Comparison of ENCODE assay signal across 30 cellular contexts in the genomic region with DNA sequence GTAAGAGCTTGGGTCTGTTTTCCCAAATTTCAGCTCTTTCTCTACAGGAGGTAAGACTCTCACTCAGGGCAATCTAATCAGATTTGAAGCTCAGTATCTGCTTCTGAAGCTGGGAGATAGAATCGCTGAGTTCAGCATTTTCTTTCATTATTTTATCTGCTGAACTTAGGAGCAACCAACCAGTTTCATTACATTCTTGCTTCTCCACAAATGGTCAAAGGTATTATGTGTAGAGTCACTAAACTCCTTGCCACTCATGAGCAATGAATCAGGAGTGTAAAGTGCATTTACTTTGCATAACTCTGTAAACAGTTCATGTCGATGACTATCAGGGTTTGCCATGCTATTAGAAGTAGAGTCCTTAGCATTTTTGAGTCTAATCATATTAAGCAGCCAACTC.
"Had no signal": no experiment of that assay in that cellular context is flagged by ENCODE, and none has a peak within 500 bp of the region (broad histone marks: within the 10 kb centered on the region; RNA-seq: fewer than 3 reads in every experiment).

No MANE protein-coding gene starts in this region.

- H3K9me3 ChIP-seq: ascending aorta, breast epithelium, gastrocnemius medialis had no signal

- H3K4me1 ChIP-seq: ascending aorta, breast epithelium, esophagus muscularis mucosa, foreskin keratinocyte, gastrocnemius medialis, heart left ventricle had no signal

- H3K27me3 ChIP-seq: ascending aorta, breast epithelium, esophagus muscularis mucosa, foreskin keratinocyte, gastrocnemius medialis, heart left ventricle had no signal

- H3K4me3 ChIP-seq: ascending aorta, breast epithelium, esophagus muscularis mucosa, gastrocnemius medialis, heart left ventricle had no signal

- H3K27ac ChIP-seq: ascending aorta, breast epithelium, esophagus muscularis mucosa, foreskin keratinocyte, gastrocnemius medialis, heart left ventricle had no signal

- ATAC-seq: activated CD4-positive, alpha-beta T cell treated with anti-CD3 and anti-CD28 coated beads for 36 hours; activated CD8-positive, alpha-beta memory T cell treated with anti-CD3 and anti-CD28 coated beads, Interleukin-2, amount 10 ng/mL, durations not matched to agents 7 days and 5 days; activated CD8-positive, alpha-beta T cell treated with anti-CD3 and anti-CD28 coated beads, Interleukin-2, amount 10 ng/mL, durations not matched to agents 7 days and 5 days; activated naive CD4-positive, alpha-beta T cell treated with anti-CD3 and anti-CD28 coated beads, Interleukin-2, amount 50 U/mL, for 72 hours; effector memory CD8-positive, alpha-beta T cell; foreskin keratinocyte; gastrocnemius medialis; heart left ventricle had no signal

- DNase-seq: activated CD4-positive, alpha-beta memory T cell treated with anti-CD3 and anti-CD28 coated beads for 36 hours; activated CD4-positive, alpha-beta T cell treated with anti-CD3 and anti-CD28 coated beads for 36 hours; activated CD4-positive, alpha-beta T cell treated with anti-CD3 and anti-CD28 coated beads, Interleukin-2, amount 10 ng/mL, durations not matched to agents 24 days and 14 days; activated CD4-positive, CD25-positive, alpha-beta regulatory T cell; activated CD4-positive, CD25-positive, alpha-beta regulatory T cell treated with anti-CD3 and anti-CD28 coated beads, Interleukin-2, amount 50 U/mL, for 72 hours; activated CD8-positive, alpha-beta memory T cell treated with anti-CD3 and anti-CD28 coated beads, Interleukin-2, amount 10 ng/mL, durations not matched to agents 7 days and 5 days; activated CD8-positive, alpha-beta memory T cell treated with anti-CD3 and anti-CD28 coated beads, Interleukin-2, amount 50 U/mL, for 4 hours; activated CD8-positive, alpha-beta T cell treated with anti-CD3 and anti-CD28 coated beads, Interleukin-2, amount 10 ng/mL, durations not matched to agents 7 days and 5 days; activated effector memory CD4-positive, alpha-beta T cell treated with anti-CD3 and anti-CD28 coated beads, Interleukin-2, amount 50 U/mL, for 16 hours; activated naive CD4-positive, alpha-beta T cell; activated naive CD4-positive, alpha-beta T cell treated with anti-CD3 and anti-CD28 coated beads, Interleukin-2, amount 10 ng/mL, durations not matched to agents 7 days and 5 days; activated naive CD8-positive, alpha-beta T cell treated with anti-CD3 and anti-CD28 coated beads, Interleukin-2, amount 10 ng/mL, durations not matched to agents 7 days and 5 days; activated T-cell treated with anti-CD3 and anti-CD28 coated beads, Interleukin-2, amount 50 U/mL, for 1 hour; activated T-cell treated with anti-CD3 and anti-CD28 coated beads, Interleukin-2, amount 50 U/mL, for 48 hours; cortex of kidney; dermis blood vessel endothelial cell; effector CD4-positive, alpha-beta T cell; effector memory CD8-positive, alpha-beta T cell; erythroblast; foreskin keratinocyte; gastrocnemius medialis; glutamatergic neuron; heart left ventricle; T-helper 2 cell had no signal

- FAIRE-seq: colon, endometrium had no signal

- H3K36me3 ChIP-seq: ascending aorta, breast epithelium, esophagus muscularis mucosa, gastrocnemius medialis, heart left ventricle had no signal
